In the genomic region with DNA sequence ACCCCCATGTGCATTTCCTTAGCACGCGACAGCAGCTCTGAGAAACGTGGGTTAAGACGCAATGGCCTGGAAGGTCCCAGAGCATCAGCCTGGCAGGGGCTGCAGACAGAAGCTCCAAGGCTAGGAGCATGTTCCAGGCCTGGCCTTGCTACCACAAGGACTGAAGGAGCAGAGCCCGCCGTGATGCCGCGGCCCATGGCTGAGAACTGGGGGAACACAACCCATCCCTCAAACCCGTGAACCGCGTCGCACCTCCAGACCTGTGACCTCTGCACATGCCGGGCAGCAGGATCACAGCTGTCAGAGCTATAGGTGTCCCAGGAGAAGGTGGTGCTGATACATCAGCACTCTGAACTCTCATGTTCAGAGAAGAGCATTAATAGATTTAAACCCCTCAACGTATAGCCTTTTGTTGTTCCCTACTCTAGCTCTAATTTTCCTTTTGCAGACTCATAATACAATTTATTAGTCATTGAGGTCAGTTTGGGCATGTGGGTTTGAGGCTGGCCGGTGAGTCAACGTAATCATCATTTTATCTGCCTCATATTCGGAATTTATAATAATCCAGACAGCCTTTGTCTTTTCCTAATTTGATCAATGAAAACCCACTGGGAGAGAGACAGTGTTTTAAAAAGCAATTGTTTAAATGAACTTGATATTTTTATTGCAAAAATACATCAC, we compare ENCODE assay signal across 27 cellular contexts.
DNase-seq lines count a peak whose midpoint lies in the region; ATAC-seq, FAIRE-seq and TF ChIP-seq lines count a peak whose summit lies in the region.
"Had no signal": no experiment of that assay in that cellular context is flagged by ENCODE, and none has a peak within 500 bp of the region (broad histone marks: within the 10 kb centered on the region; RNA-seq: fewer than 3 reads in every experiment).

No MANE protein-coding gene starts in this region.

- H3K4ac ChIP-seq in H1 (replicated peaks; ENCODE audit: insufficient read length, low read depth, low read length), result no peak overlapping the region

- no peak overlapping the region for H3K56ac ChIP-seq in H1 (replicated peaks; ENCODE audit: insufficient read length, low read depth, low read length)

- H3K27ac Mint-ChIP-seq in activated CD4-positive, alpha-beta memory T cell treated with anti-CD3 and anti-CD28 coated beads, Interleukin-2, amount 10 ng/mL, durations not matched to agents 7 days and 5 days, result no peak overlapping the region
- H3K27ac Mint-ChIP-seq: CD14-positive monocyte; CD4-positive, alpha-beta T cell; CD8-positive, alpha-beta memory T cell; GM23338; HFFc6 had no signal

- no peak overlapping the region for H3K27ac ChIP-seq in PC-3 (ENCODE audit: low read length)
- H3K27ac ChIP-seq in H1 (ENCODE audit: low read depth, low read length), result no peak overlapping the region
- H3K27ac ChIP-seq: A549; BLaER1 treated with 17β-estradiol and CSF1 and Interleukin-3, amounts not matched to agents 10 nM and 100 nM had no signal

- no peak for TF ChIP-seq RAD21 in H1 (IDR thresholded peaks at IDR 0.05 in 1 of 2, conservative IDR thresholded peaks at IDR 0.05 in 1 of 2; ENCODE audit: low read depth in 2 of 2, low read length in 2 of 2)

- H3K9me3 ChIP-seq in PC-3 (ENCODE audit: low read length) (no peaks in the 10 kb centered on the region), H1 (ENCODE audit: insufficient read depth in 2 of 2, low read depth in 1 of 2, low read length in 1 of 2) (no peaks in the 10 kb centered on the region)
- H3K9me3 ChIP-seq: A549; BE2C; BLaER1 treated with 17β-estradiol and CSF1 and Interleukin-3, amounts not matched to agents 10 nM and 100 nM; HAP-1 had no signal

- H2BK15ac ChIP-seq in H1 (ENCODE audit: low read length), result no peak overlapping the region

- H3K9me3 Mint-ChIP-seq in activated CD4-positive, alpha-beta memory T cell treated with anti-CD3 and anti-CD28 coated beads, Interleukin-2, amount 10 ng/mL, durations not matched to agents 7 days and 5 days, result no peaks in the 10 kb centered on the region
- H3K9me3 Mint-ChIP-seq: CD4-positive, alpha-beta T cell had no signal

- H3K36me3 Mint-ChIP-seq in activated CD4-positive, alpha-beta memory T cell treated with anti-CD3 and anti-CD28 coated beads, Interleukin-2, amount 10 ng/mL, durations not matched to agents 7 days and 5 days (ENCODE audit: low read depth), result no peaks in the 10 kb centered on the region
- H3K36me3 Mint-ChIP-seq: CD14-positive monocyte; CD8-positive, alpha-beta memory T cell had no signal

- intact Hi-C loops in PC-3 (cut with micrococcal nuclease) (no loop called here), posterior vena cava (cut with DNase I) (no loop called here)

- no peaks in the 10 kb centered on the region; the same call in 1 of the 2 replicates for H3K4me1 ChIP-seq in PC-3 (ENCODE audit: insufficient read depth, low read length)
- no peaks in the 10 kb centered on the region for H3K4me1 ChIP-seq in H1 (replicated peaks in 1 of 4; ENCODE audit: control insufficient read depth in 3 of 4, insufficient read depth in 4 of 4, low read length in 3 of 4)
- H3K4me1 ChIP-seq: A549, BE2C, HAP-1 had no signal

- H3K9ac ChIP-seq in PC-3 (ENCODE audit: low read length), result no peak overlapping the region
- H3K9ac ChIP-seq in H1 (replicated peaks in 1 of 4; ENCODE audit: extremely low read depth in 1 of 4, low read depth in 3 of 4, low read length in 3 of 4), result no peak overlapping the region
- H3K9ac ChIP-seq: BLaER1 treated with 17β-estradiol and CSF1 and Interleukin-3, amounts not matched to agents 10 nM and 100 nM had no signal

- H2AFZ ChIP-seq in PC-3 (ENCODE audit: low read length), result no peak overlapping the region
- H2AFZ ChIP-seq in H1 (ENCODE audit: low read length), result no peak overlapping the region
- H2AFZ ChIP-seq: GM23338 had no signal

- H2BK120ac ChIP-seq in H1 (replicated peaks; ENCODE audit: low read depth, low read length), result no peak overlapping the region

- H3F3A ChIP-seq in PC-3 (ENCODE audit: low read length, unreplicated experiment), result no peaks in the 10 kb centered on the region

- no peak overlapping the region for H3K4me2 ChIP-seq in PC-3 (ENCODE audit: low read length)
- no peak overlapping the region for H3K4me2 ChIP-seq in H1 (ENCODE audit: insufficient read depth in 1 of 2, low read depth in 2 of 2, low read length in 2 of 2)
- H3K4me2 ChIP-seq: A549; BLaER1 treated with 17β-estradiol and CSF1 and Interleukin-3, amounts not matched to agents 10 nM and 100 nM; GM23338 had no signal

- no peak overlapping the region for H2BK20ac ChIP-seq in H1 (ENCODE audit: low read length)

- H4K20me1 ChIP-seq in PC-3 (ENCODE audit: low read length), result no peaks in the 10 kb centered on the region
- H4K20me1 ChIP-seq in H1 (replicated peaks in 1 of 2; ENCODE audit: control insufficient read depth in 1 of 2, insufficient read depth in 2 of 2, low read length in 2 of 2), result no peaks in the 10 kb centered on the region

- CTCF ChIA-PET in PC-3 (lab: Charles Lee) (no interaction called here), H1 (lab: Charles Lee; ENCODE audit: partially characterized antibody) (interaction anchor here (1.0 to 1.5 kb wide), 2 partner anchors 36 to 225 kb away, joined by 3 to 5 read pairs; no protein-coding TSS in a partner anchor)
- CTCF ChIA-PET in activated CD4-positive, alpha-beta memory T cell treated with anti-CD3 and anti-CD28 coated beads, Interleukin-2, amount 10 ng/mL, durations not matched to agents 7 days and 5 days (lab: Charles Lee), result no interaction called here

- H4K91ac ChIP-seq in H1 (replicated peaks; ENCODE audit: insufficient read length, low read length), result no peak overlapping the region

- H3K18ac ChIP-seq in H1 (ENCODE audit: extremely low read depth, low read length), result no peak overlapping the region

- H3K9me2 ChIP-seq in PC-3 (replicated peaks; ENCODE audit: low read length), result no peaks in the 10 kb centered on the region

- H3K27me3 ChIP-seq in PC-3 (ENCODE audit: low read length), result no peaks in the 10 kb centered on the region
- no peaks in the 10 kb centered on the region for H3K27me3 ChIP-seq in H1 (replicated peaks in 1 of 4; ENCODE audit: control insufficient read depth in 3 of 4, extremely low read depth in 1 of 4, insufficient read depth in 3 of 4, low read length in 3 of 4)
- H3K27me3 ChIP-seq: BE2C; BLaER1 treated with 17β-estradiol and CSF1 and Interleukin-3, amounts not matched to agents 10 nM and 100 nM had no signal

- TF ChIP-seq EP300 in H1 (IDR thresholded peaks at IDR 0.05; ENCODE audit: borderline replicate concordance in 1 of 2, low read depth in 2 of 2, low read length in 2 of 2), result no peak

- no TSS peak for BruUV-seq in PC-3 (replicated peaks; lab: Mats Ljungman, UMichigan)

- H2AK5ac ChIP-seq in H1 (ENCODE audit: low read depth, low read length), result no peak overlapping the region

- H4K5ac ChIP-seq in H1 (ENCODE audit: insufficient read length, low read depth, low read length), result no peak overlapping the region

- H3K23ac ChIP-seq in H1 (ENCODE audit: insufficient read length), result no peak overlapping the region

- no peak overlapping the region for H3K4me3 Mint-ChIP-seq in activated CD4-positive, alpha-beta memory T cell treated with anti-CD3 and anti-CD28 coated beads, Interleukin-2, amount 10 ng/mL, durations not matched to agents 7 days and 5 days
- H3K4me3 Mint-ChIP-seq: CD14-positive monocyte; CD4-positive, alpha-beta T cell; CD8-positive, alpha-beta memory T cell; GM23338; HFFc6 had no signal

- H3K4me3 ChIP-seq in PC-3 (ENCODE audit: low read length) (no peak overlapping the region), H1 (ENCODE audit: extremely low read depth in 1 of 4, insufficient read depth in 2 of 4, low read depth in 3 of 4, low read length in 4 of 4) (no peak overlapping the region)
- H3K4me3 ChIP-seq: A549; BLaER1 treated with 17β-estradiol and CSF1 and Interleukin-3, amounts not matched to agents 10 nM and 100 nM; GM23338; HAP-1 had no signal

- no peak for ATAC-seq in PC-3
- ATAC-seq: A549, GM23338 had no signal

- TF ChIP-seq POLR2A in H1 (IDR thresholded peaks at IDR 0.05; ENCODE audit: control extremely low read depth in 1 of 2, low read depth in 2 of 2, low read length in 2 of 2), result no peak

- H3K79me1 ChIP-seq in H1 (ENCODE audit: low read depth, low read length), result no peaks in the 10 kb centered on the region

- H3K79me2 ChIP-seq in PC-3 (ENCODE audit: low read length) (no peaks in the 10 kb centered on the region), H1 (ENCODE audit: control insufficient read depth in 1 of 2, insufficient read depth in 2 of 2, low read length in 2 of 2) (no peaks in the 10 kb centered on the region)

- no peak overlapping the region for H2BK5ac ChIP-seq in H1 (ENCODE audit: low read depth, low read length)

- H3K14ac ChIP-seq in H1 (ENCODE audit: insufficient read length), result no peak overlapping the region

- DNase-seq in Daoy (ENCODE audit: low read depth) (peak; percentile 25), PC-3 (peak; percentile 21), H1 (ENCODE audit: low read depth in 1 of 2, low spot score in 2 of 2) (no peak), posterior vena cava (ENCODE audit: low spot score) (peak; percentile 75), NCI-H446 treated with DMSO at 0.1 percent for 48 hours (lab: John Stamatoyannopoulos, UW) (no peak)
- DNase-seq in activated naive CD4-positive, alpha-beta T cell treated with Interleukin-2 at 50 U/mL for 16 hours, result no peak
- no peak for DNase-seq in activated CD4-positive, alpha-beta memory T cell treated with anti-CD3 and anti-CD28 coated beads, Interleukin-2, amount 10 ng/mL, durations not matched to agents 7 days and 5 days
- DNase-seq: 8988T; ACHN; AML-193; BE2C; CD4-positive, alpha-beta T cell; CD8-positive, alpha-beta memory T cell; DMS 273 treated with DMSO at 0.1 percent for 48 hours; DMS79; GF-D8; HFFc6 had no signal

- no peaks in the 10 kb centered on the region for H3K36me3 ChIP-seq in PC-3 (ENCODE audit: low read depth, low read length)
- no peaks in the 10 kb centered on the region for H3K36me3 ChIP-seq in H1 (ENCODE audit: control insufficient read depth in 2 of 4, insufficient read depth in 4 of 4, low read length in 3 of 4)
- H3K36me3 ChIP-seq: BE2C; BLaER1 treated with 17β-estradiol and CSF1 and Interleukin-3, amounts not matched to agents 10 nM and 100 nM; HAP-1 had no signal

- POLR2A ChIA-PET in PC-3 (lab: Charles Lee; ENCODE audit: unreplicated experiment) (no interaction called here), H1 (lab: Charles Lee; ENCODE audit: partially characterized antibody) (no interaction called here)
- POLR2A ChIA-PET in activated CD4-positive, alpha-beta memory T cell treated with anti-CD3 and anti-CD28 coated beads, Interleukin-2, amount 10 ng/mL, durations not matched to agents 7 days and 5 days (lab: Charles Lee), result no interaction called here

- FAIRE-seq in H1 (lab: Jason Lieb, UNC), result no peak
- FAIRE-seq: A549, D721Med, GM12891, GM18507, GM19239, H54 had no signal

- H3K27me3 Mint-ChIP-seq in activated CD4-positive, alpha-beta memory T cell treated with anti-CD3 and anti-CD28 coated beads, Interleukin-2, amount 10 ng/mL, durations not matched to agents 7 days and 5 days, result no peaks in the 10 kb centered on the region

- H3K4me1 Mint-ChIP-seq in activated CD4-positive, alpha-beta memory T cell treated with anti-CD3 and anti-CD28 coated beads, Interleukin-2, amount 10 ng/mL, durations not matched to agents 7 days and 5 days, result no peaks in the 10 kb centered on the region
- H3K4me1 Mint-ChIP-seq: CD14-positive monocyte; CD8-positive, alpha-beta memory T cell; GM23338 had no signal

- peak overlapping the region; percentile 23; the same call in 1 of the 2 replicates for H4K8ac ChIP-seq in H1 (ENCODE audit: extremely low read depth, insufficient read depth, low read length)

- TF ChIP-seq CTCF in PC-3 (conservative IDR thresholded peaks at IDR 0.05; ENCODE audit: low read depth, low read length), result no peak
- TF ChIP-seq CTCF in H1 (IDR thresholded peaks at IDR 0.05; ENCODE audit: control extremely low read depth in 1 of 3, insufficient read depth in 1 of 3, low read depth in 1 of 3, low read length in 3 of 3), result no peak

- WGBS in H1 (ENCODE audit: extremely low coverage in 1 of 2, insufficient coverage in 1 of 2, insufficient read length in 1 of 2, insufficient replicate concordance in 2 of 2, low coverage in 1 of 2, low lambda C conversion rate in 2 of 2, missing lambda C conversion rate in 1 of 2), 2 experiments, result 89% methylated on average over 14 of the region's 17 CpGs; no CpG with 5 or more reads in 1 of the 2 experiments

- no peaks in the 10 kb centered on the region for H3K23me2 ChIP-seq in H1 (ENCODE audit: low read depth, low read length)

- no peak overlapping the region for H2BK12ac ChIP-seq in H1 (ENCODE audit: low read depth, low read length)

Comparison
In these comparisons a context has a peak if more than half of its experiments do, and no peak if none do; other contexts are left out.
1. DNase-seq: peak in Daoy (single experiment), PC-3 (single experiment) and posterior vena cava (single experiment); none in H1 (0 of 2), activated naive CD4-positive, alpha-beta T cell treated with Interleukin-2 at 50 U/mL for 16 hours (single experiment), NCI-H446 treated with DMSO at 0.1 percent for 48 hours (single experiment) and activated CD4-positive, alpha-beta memory T cell treated with anti-CD3 and anti-CD28 coated beads, Interleukin-2, amount 10 ng/mL, durations not matched to agents 7 days and 5 days (single experiment).